Comparison of ENCODE assay signal across 15 cellular contexts in the genomic region with DNA sequence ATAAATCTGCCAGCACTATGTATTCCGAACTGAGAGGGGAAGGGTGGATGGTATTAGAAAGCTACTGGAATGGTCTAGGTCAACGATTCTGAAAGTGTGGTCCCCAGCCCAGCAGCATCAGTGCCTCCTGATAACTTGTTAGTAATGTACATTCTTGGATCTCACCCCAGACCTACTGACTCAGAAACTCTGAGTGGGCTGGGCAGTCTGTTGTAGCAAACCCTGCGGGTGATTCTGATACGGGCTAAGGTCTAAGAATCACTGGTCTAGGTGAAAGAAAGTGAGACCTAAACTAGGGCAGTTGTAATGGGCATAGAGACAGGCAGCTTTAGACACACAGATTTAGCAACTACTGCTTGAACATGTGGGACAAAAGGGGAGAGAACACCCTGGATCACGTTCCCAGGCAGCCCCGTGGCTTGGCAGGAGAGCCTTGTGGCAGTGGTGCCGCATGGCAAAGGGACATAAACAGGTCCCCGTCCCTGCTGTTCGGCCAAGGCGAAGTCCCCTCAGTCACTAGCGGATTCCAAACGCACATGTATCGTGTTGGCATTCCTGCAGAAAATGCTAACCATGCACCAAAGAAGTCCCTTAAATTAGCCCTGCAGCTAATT.
DNase-seq lines count a peak whose midpoint lies in the region; ATAC-seq, FAIRE-seq and TF ChIP-seq lines count a peak whose summit lies in the region.
"Had no signal": no experiment of that assay in that cellular context is flagged by ENCODE, and none has a peak within 500 bp of the region (broad histone marks: within the 10 kb centered on the region; RNA-seq: fewer than 3 reads in every experiment).

No MANE protein-coding gene starts in this region.

- TF ChIP-seq POLR2A in HepG2 (IDR thresholded peaks at IDR 0.05; ENCODE audit: insufficient read depth in 1 of 2, low read depth in 2 of 2, low read length in 2 of 2) (no peak), right lobe of liver (IDR thresholded peaks at IDR 0.05) (no peak)

- no peaks in the 10 kb centered on the region for H3K4me1 ChIP-seq in right cardiac atrium (ENCODE audit: control insufficient read depth, insufficient read depth, low read length)
- no peaks in the 10 kb centered on the region for H3K4me1 ChIP-seq in HepG2 (ENCODE audit: insufficient read depth, low read length)
- no peaks in the 10 kb centered on the region for H3K4me1 ChIP-seq in right lobe of liver
- H3K4me1 ChIP-seq: body of pancreas, HAP-1, upper lobe of left lung had no signal

- in situ Hi-C loops in HepG2 (cut with HindIII; ENCODE audit: extremely low pct_ligation_motif_present, low pct_unique_long_range_greater_than_20kb), result no loop called here

- no peaks in the 10 kb centered on the region for H3K36me3 ChIP-seq in HepG2 (replicated peaks in 1 of 2; ENCODE audit: control insufficient read depth in 1 of 2, insufficient read depth in 2 of 2, low read length in 2 of 2)
- H3K36me3 ChIP-seq in right lobe of liver, result no peaks in the 10 kb centered on the region
- H3K36me3 ChIP-seq: HAP-1, upper lobe of left lung had no signal

- H3K79me2 ChIP-seq in HepG2 (ENCODE audit: insufficient read depth, low read length), result no peaks in the 10 kb centered on the region

- no peak for TF ChIP-seq EP300 in HepG2 (IDR thresholded peaks at IDR 0.05; ENCODE audit: low read depth in 2 of 2, low read length in 2 of 2)
- no peak for TF ChIP-seq EP300 in HepG2 (CRISPR knock-in tag; IDR thresholded peaks at IDR 0.05; ENCODE audit: borderline replicate concordance)

- H3K27me3 ChIP-seq in right cardiac atrium (ENCODE audit: control insufficient read depth, insufficient read depth) (no peaks in the 10 kb centered on the region), HepG2 (ENCODE audit: control insufficient read depth in 1 of 2, insufficient read depth in 2 of 2, low read length in 2 of 2) (peaks cover 4 to 36% of the 10 kb centered on the region in 2 experiments; a peak in 3 of 5 replicates), right lobe of liver (no peaks in the 10 kb centered on the region)
- H3K27me3 ChIP-seq: body of pancreas, upper lobe of left lung had no signal

- intact Hi-C loops in Right ventricle myocardium inferior (cut with DNase I) (no loop called here), cardiac septum (cut with DNase I) (no loop called here), right cardiac atrium (cut with DNase I) (no loop called here), HepG2 (cut with micrococcal nuclease; ENCODE audit: unreplicated experiment) (no loop called here), right lobe of liver (cut with DNase I) (no loop called here)

- H3K4me3 ChIP-seq in cardiac fibroblast (replicated peaks in 1 of 2; ENCODE audit: low read depth in 2 of 2, low read length in 2 of 2) (no peak overlapping the region), right cardiac atrium (ENCODE audit: low read length) (no peak overlapping the region), HepG2 (replicated peaks in 1 of 3; ENCODE audit: insufficient read depth in 1 of 3, low read depth in 2 of 3, low read length in 3 of 3) (no peak overlapping the region), right lobe of liver (no peak overlapping the region)
- H3K4me3 ChIP-seq: body of pancreas, HAP-1, upper lobe of left lung had no signal

- TF ChIP-seq RAD21 in HepG2 (CRISPR knock-in tag; IDR thresholded peaks at IDR 0.05), result no peak

- DNase-seq in Right ventricle myocardium inferior (ENCODE audit: missing footprints) (no peak), cardiac septum (ENCODE audit: low spot score) (no peak), cardiac fibroblast (ENCODE audit: low read depth in 2 of 2) (peak; percentile 64 to 71), right cardiac atrium (no peak), HepG2 (ENCODE audit: low spot score) (no peak), NCI-H345 treated with DMSO at 0.1 percent for 48 hours (lab: John Stamatoyannopoulos, UW; ENCODE audit: unreplicated experiment) (no peak), NCI-H2107 treated with DMSO at 0.1 percent for 48 hours (lab: John Stamatoyannopoulos, UW; ENCODE audit: unreplicated experiment) (no peak), right lobe of liver (no peak)
- DNase-seq: body of pancreas; DMS53; naive thymus-derived CD4-positive, alpha-beta T cell; NCI-H1436 treated with DMSO at 0.1 percent for 48 hours; NCI-H82; upper lobe of left lung had no signal

- H4K20me1 ChIP-seq in HepG2 (ENCODE audit: insufficient read depth, low read length), result no peaks in the 10 kb centered on the region

- WGBS in right cardiac atrium, result 60% methylated on average over 13 of the region's 13 CpGs
- 54% methylated on average over 13 of the region's 13 CpGs for WGBS in HepG2 (ENCODE audit: low lambda C conversion rate)
- 63% methylated on average over 3 of the region's 13 CpGs for WGBS in right lobe of liver (ENCODE audit: insufficient coverage, low coverage, low lambda C conversion rate, missing lambda C conversion rate)

- H2AFZ ChIP-seq in HepG2 (ENCODE audit: low read length), result no peak overlapping the region

- POLR2A ChIA-PET in HepG2 (lab: Yijun Ruan, JAX), result no interaction called here

- ATAC-seq in Right ventricle myocardium inferior, result peak; percentile 70
- ATAC-seq in right cardiac atrium, result peak; percentile 72 to 79
- no peak for ATAC-seq in HepG2
- no peak for ATAC-seq in right lobe of liver
- ATAC-seq: body of pancreas; naive thymus-derived CD4-positive, alpha-beta T cell had no signal

- no TSS peak for BruUV-seq in HepG2 (replicated peaks; lab: Mats Ljungman, UMichigan)

- no peak overlapping the region for H3K4me2 ChIP-seq in HepG2 (ENCODE audit: low read depth, low read length)

- H3K9ac ChIP-seq in HepG2 (ENCODE audit: insufficient read depth, low read depth, low read length), result no peak overlapping the region

- no peak for FAIRE-seq in HepG2 (lab: Jason Lieb, UNC)

- CTCF ChIA-PET in HepG2 (lab: Yijun Ruan, JAX; ENCODE audit: low intra/inter-chr PET ratio, low total read pairs), result no interaction called here

- TF ChIP-seq CTCF in cardiac fibroblast (IDR thresholded peaks at IDR 0.05; ENCODE audit: low read depth, low read length) (no peak), HepG2 (CRISPR knock-in tag; IDR thresholded peaks at IDR 0.05) (no peak), right lobe of liver (IDR thresholded peaks at IDR 0.05) (no peak)

- H3K27ac ChIP-seq in right cardiac atrium (ENCODE audit: low read length) (no peak overlapping the region), HepG2 (ENCODE audit: extremely low read length, insufficient read depth, low read length) (no peak overlapping the region), right lobe of liver (no peak overlapping the region)
- H3K27ac ChIP-seq: body of pancreas, upper lobe of left lung had no signal

- H3K9me3 ChIP-seq in right cardiac atrium (ENCODE audit: control insufficient read depth, low read length), result no peaks in the 10 kb centered on the region
- H3K9me3 ChIP-seq in HepG2 (ENCODE audit: low read length), result no peaks in the 10 kb centered on the region
- H3K9me3 ChIP-seq in right lobe of liver, result no peaks in the 10 kb centered on the region
- H3K9me3 ChIP-seq: body of pancreas, HAP-1, upper lobe of left lung had no signal

TF ChIP-seq in HepG2, 621 proteins besides CTCF, POLR2A, EP300 and RAD21:
- no peak for TF ChIP-seq TGIF2 (CRISPR knock-in tag; IDR thresholded peaks at IDR 0.05)
- no peak for TF ChIP-seq KAT2B (IDR thresholded peaks at IDR 0.05; ENCODE audit: borderline replicate concordance, low read depth, low read length)
- no peak for TF ChIP-seq HDAC6 (IDR thresholded peaks at IDR 0.05; ENCODE audit: low read depth, low read length)
- TF ChIP-seq ZNF589 (CRISPR knock-in tag; conservative IDR thresholded peaks at IDR 0.05), result no peak
- TF ChIP-seq ZIK1 (CRISPR knock-in tag; IDR thresholded peaks at IDR 0.05; ENCODE audit: borderline replicate concordance, low read depth), result no peak
- TF ChIP-seq ZNF562 (CRISPR knock-in tag; IDR thresholded peaks at IDR 0.05; ENCODE audit: borderline replicate concordance), result no peak
- TF ChIP-seq SMAD3 (CRISPR knock-in tag; IDR thresholded peaks at IDR 0.05), result no peak
- TF ChIP-seq ZNF777 (CRISPR knock-in tag; IDR thresholded peaks at IDR 0.05), result no peak
- no peak for TF ChIP-seq MIER2 (CRISPR knock-in tag; IDR thresholded peaks at IDR 0.05)
- TF ChIP-seq ZNF780A (CRISPR knock-in tag; IDR thresholded peaks at IDR 0.05), result no peak
- TF ChIP-seq, protein P1, sequence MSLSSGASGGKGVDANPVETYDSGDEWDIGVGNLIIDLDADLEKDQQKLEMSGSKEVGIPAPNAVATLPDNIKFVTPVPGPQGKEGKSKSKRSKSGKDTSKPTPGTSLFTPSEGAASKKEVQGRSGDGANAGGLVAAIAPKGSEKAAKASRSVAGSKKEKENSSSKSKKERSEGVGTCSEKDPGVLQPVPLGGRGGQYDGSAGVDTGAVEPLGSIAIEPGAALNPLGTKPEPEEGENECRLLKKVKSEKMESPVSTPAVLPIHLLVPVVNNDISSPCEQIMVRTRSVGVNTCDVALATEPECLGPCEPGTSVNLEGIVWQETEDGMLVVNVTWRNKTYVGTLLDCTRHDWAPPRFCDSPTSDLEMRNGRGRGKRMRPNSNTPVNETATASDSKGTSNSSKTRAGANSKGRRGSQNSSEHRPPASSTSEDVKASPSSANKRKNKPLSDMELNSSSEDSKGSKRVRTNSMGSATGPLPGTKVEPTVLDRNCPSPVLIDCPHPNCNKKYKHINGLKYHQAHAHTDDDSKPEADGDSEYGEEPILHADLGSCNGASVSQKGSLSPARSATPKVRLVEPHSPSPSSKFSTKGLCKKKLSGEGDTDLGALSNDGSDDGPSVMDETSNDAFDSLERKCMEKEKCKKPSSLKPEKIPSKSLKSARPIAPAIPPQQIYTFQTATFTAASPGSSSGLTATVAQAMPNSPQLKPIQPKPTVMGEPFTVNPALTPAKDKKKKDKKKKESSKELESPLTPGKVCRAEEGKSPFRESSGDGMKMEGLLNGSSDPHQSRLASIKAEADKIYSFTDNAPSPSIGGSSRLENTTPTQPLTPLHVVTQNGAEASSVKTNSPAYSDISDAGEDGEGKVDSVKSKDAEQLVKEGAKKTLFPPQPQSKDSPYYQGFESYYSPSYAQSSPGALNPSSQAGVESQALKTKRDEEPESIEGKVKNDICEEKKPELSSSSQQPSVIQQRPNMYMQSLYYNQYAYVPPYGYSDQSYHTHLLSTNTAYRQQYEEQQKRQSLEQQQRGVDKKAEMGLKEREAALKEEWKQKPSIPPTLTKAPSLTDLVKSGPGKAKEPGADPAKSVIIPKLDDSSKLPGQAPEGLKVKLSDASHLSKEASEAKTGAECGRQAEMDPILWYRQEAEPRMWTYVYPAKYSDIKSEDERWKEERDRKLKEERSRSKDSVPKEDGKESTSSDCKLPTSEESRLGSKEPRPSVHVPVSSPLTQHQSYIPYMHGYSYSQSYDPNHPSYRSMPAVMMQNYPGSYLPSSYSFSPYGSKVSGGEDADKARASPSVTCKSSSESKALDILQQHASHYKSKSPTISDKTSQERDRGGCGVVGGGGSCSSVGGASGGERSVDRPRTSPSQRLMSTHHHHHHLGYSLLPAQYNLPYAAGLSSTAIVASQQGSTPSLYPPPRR (CRISPR knock-in tag; IDR thresholded peaks at IDR 0.05; ENCODE audit: borderline replicate concordance), result no peak
- no peak for TF ChIP-seq ZNF264 (CRISPR knock-in tag; IDR thresholded peaks at IDR 0.05)
- no peak for TF ChIP-seq ZNF446 (CRISPR knock-in tag; IDR thresholded peaks at IDR 0.05)
- TF ChIP-seq TBP (CRISPR knock-in tag; IDR thresholded peaks at IDR 0.05), result no peak
TF ChIP-seq in HepG2: peak in this region for 0.

Comparison
In these comparisons a context has a peak if more than half of its experiments do, and no peak if none do; other contexts are left out.
1. ATAC-seq: peak in Right ventricle myocardium inferior (single experiment) and right cardiac atrium (2 of 2); none in HepG2 (single experiment) and right lobe of liver (0 of 4).
2. DNase-seq: peak in cardiac fibroblast (2 of 2); none in Right ventricle myocardium inferior (single experiment), cardiac septum (single experiment), right cardiac atrium (0 of 3), HepG2 (single experiment), NCI-H345 treated with DMSO at 0.1 percent for 48 hours (single experiment), NCI-H2107 treated with DMSO at 0.1 percent for 48 hours (single experiment) and right lobe of liver (0 of 3).